ENCODE assay signal across 8 cellular contexts in genomic region chr12:48851883-48852733, GRCh38. TPM values are rescaled to one million over a fixed set of nuclear protein-coding genes. Genes with fewer than 3 reads are reported as not detected.
DNase-seq lines count a peak whose midpoint lies in the region; ATAC-seq and TF ChIP-seq lines count a peak whose summit lies in the region.

TSS of gene DDX23 (minus strand) at chr12:48852163. CDS start at chr12:48845782, 6,381 bp downstream.

- peaks cover 18% of the 10 kb centered on the region for H3K36me3 Mint-ChIP-seq in activated CD4-positive, alpha-beta T cell treated with anti-CD3 and anti-CD28 coated beads, Interleukin-2, amount 10 ng/mL, durations not matched to agents 24 days and 14 days (ENCODE audit: low read depth)

- no peak for TF ChIP-seq CTCF in BJ (IDR thresholded peaks at IDR 0.05; ENCODE audit: insufficient read depth, low read depth, low read length)
- TF ChIP-seq CTCF in coronary artery (IDR thresholded peaks at IDR 0.05) = no peak

- peak within 1 kb of the TSS; percentile 68 to 86 for H3K27ac ChIP-seq in coronary artery

- H3K4me3 ChIP-seq in BJ (ENCODE audit: low read depth, low read length) (peak within 1 kb of the TSS; percentile 93), coronary artery (peak within 1 kb of the TSS; percentile 82)

- no peaks in the 10 kb centered on the region; the same call in 1 of the 2 replicates for H3K36me3 ChIP-seq in BJ (ENCODE audit: control insufficient read depth, insufficient read depth, low read length)

- DNase-seq in BJ (ENCODE audit: low read depth) = peak; percentile 91
- peak; percentile 96 for DNase-seq in NCI-H526 treated with DMSO at 0.1 percent for 48 hours (lab: John Stamatoyannopoulos, UW)
- peak; percentile 97 for DNase-seq in activated CD4-positive, alpha-beta T cell treated with anti-CD3 and anti-CD28 coated beads, Interleukin-2, amount 10 ng/mL, durations not matched to agents 24 days and 14 days
- peak; percentile 98 for DNase-seq in coronary artery (ENCODE audit: low spot score)
- DNase-seq in left kidney (ENCODE audit: low read depth, low spot score) = peak; percentile 99
- peak; percentile 90 to 92 for DNase-seq in stimulated activated CD4-positive, alpha-beta T cell treated with anti-CD3 and anti-CD28 coated beads, Interleukin-2, amount 100 ng/mL, for 24 hours

- peak within 1 kb of the TSS; percentile 95 for H3K27ac Mint-ChIP-seq in activated CD4-positive, alpha-beta T cell treated with anti-CD3 and anti-CD28 coated beads, Interleukin-2, amount 10 ng/mL, durations not matched to agents 24 days and 14 days

- ATAC-seq in GM19324 (IDR thresholded peaks at IDR 0.05; ENCODE audit: low FRiP score, unreplicated experiment) (peak; percentile 94), HG03469 (IDR thresholded peaks at IDR 0.05; ENCODE audit: unreplicated experiment) (peak; percentile 88)

- H3K27me3 ChIP-seq in BJ (ENCODE audit: control insufficient read depth, insufficient read depth, low read length) = peaks cover 4% of the 10 kb centered on the region; the same call in 1 of the 2 replicates

- H3K27me3 Mint-ChIP-seq in activated CD4-positive, alpha-beta T cell treated with anti-CD3 and anti-CD28 coated beads, Interleukin-2, amount 10 ng/mL, durations not matched to agents 24 days and 14 days = no peaks in the 10 kb centered on the region

- no peaks in the 10 kb centered on the region for H3K9me3 Mint-ChIP-seq in activated CD4-positive, alpha-beta T cell treated with anti-CD3 and anti-CD28 coated beads, Interleukin-2, amount 10 ng/mL, durations not matched to agents 24 days and 14 days

- CTCF ChIA-PET in BJ (lab: Yijun Ruan, JAX) = interaction anchor here (0.9 to 14.0 kb wide), 31 partner anchors 11 to 257 kb away, joined by 3 to 243 read pairs (median 10); partner anchors contain the start of genes DDN, FKBP11, RND1 and WNT1

- intact Hi-C loops in activated CD4-positive, alpha-beta T cell treated with anti-CD3 and anti-CD28 coated beads, Interleukin-2, amount 10 ng/mL, durations not matched to agents 24 days and 14 days (cut with micrococcal nuclease) = loop anchor here (1.0 to 2.0 kb wide), 5 partner anchors 13 to 145 kb away; partner anchors contain the start of genes CACNB3, CCNT1, RND1 and WNT1

- peaks cover 27% of the 10 kb centered on the region for H3K4me1 Mint-ChIP-seq in activated CD4-positive, alpha-beta T cell treated with anti-CD3 and anti-CD28 coated beads, Interleukin-2, amount 10 ng/mL, durations not matched to agents 24 days and 14 days

- peak within 1 kb of the TSS; percentile 84 for H3K4me3 Mint-ChIP-seq in activated CD4-positive, alpha-beta T cell treated with anti-CD3 and anti-CD28 coated beads, Interleukin-2, amount 10 ng/mL, durations not matched to agents 24 days and 14 days

- POLR2A ChIA-PET in BJ (lab: Charles Lee) = interaction anchor here (0.6 kb wide), 1 partner anchor 155 kb away, joined by 4 read pairs; no protein-coding TSS in a partner anchor

RNA-seq across cellular contexts. Expression of gene DDX23, which starts in this region (rescaled TPM):
- polyA plus RNA-seq in BJ (2011; rRNA removed) = 54.5 and 59.4 TPM in 2 replicates
- polyA minus RNA-seq in BJ (2011; rRNA and poly(A)+ RNA removed) = 26.7 and 36.4 TPM in 2 replicates
- total RNA-seq in activated CD4-positive, alpha-beta T cell treated with anti-CD3 and anti-CD28 coated beads, Interleukin-2, amount 10 ng/mL, durations not matched to agents 24 days and 14 days = 122 and 126 TPM in 2 replicates

Comparison
In these comparisons a context has a peak if more than half of its experiments do, and no peak if none do; other contexts are left out.
1. Peak in every context shown above with its lines: DNase-seq, ATAC-seq, H3K4me3 ChIP-seq and H3K27ac ChIP-seq.